In genomic region chr16:5428932-5429331, GRCh38 we compare ENCODE assay signal across 21 cellular contexts.
DNase-seq lines count a peak whose midpoint lies in the region; ATAC-seq, FAIRE-seq and TF ChIP-seq lines count a peak whose summit lies in the region.
"Had no signal": no experiment of that assay in that cellular context is flagged by ENCODE, and none has a peak within 500 bp of the region (broad histone marks: within the 10 kb centered on the region; RNA-seq: fewer than 3 reads in every experiment).

No MANE protein-coding gene starts in this region.

- DNase-seq in H54 (ENCODE audit: insufficient read length, low spot score) (peak; percentile 11), NCI-H226 (peak; percentile 73), endothelial cell (ENCODE audit: low spot score) (peak; percentile 52), smooth muscle cell (lab: John Stamatoyannopoulos, UW; ENCODE audit: unreplicated experiment) (no peak), GM13977 (ENCODE audit: low spot score) (no peak), EL (no peak), Right ventricle myocardium inferior (ENCODE audit: missing footprints) (no peak)
- DNase-seq: activated CD4-positive, alpha-beta T cell treated with anti-CD3 and anti-CD28 coated beads, Interleukin-2, amount 50 U/mL, for 4 hours; activated T-cell treated with anti-CD3 and anti-CD28 coated beads, Interleukin-2, amount 50 U/mL, for 1 hour; AML-193; body of pancreas; DMS 273 treated with DMSO at 0.1 percent for 48 hours; IMR-90; naive thymus-derived CD4-positive, alpha-beta T cell; NCI-H2029 treated with DMSO at 0.1 percent for 48 hours; NCI-H510A treated with DMSO at 0.1 percent for 48 hours; small intestine had no signal

- no peak for FAIRE-seq in H54 (lab: Jason Lieb, UNC)
- FAIRE-seq: frontal cortex, small intestine had no signal

- H3K79me2 ChIP-seq in smooth muscle cell (ENCODE audit: low read depth), result no peaks in the 10 kb centered on the region

- TF ChIP-seq CTCF in endothelial cell (IDR thresholded peaks at IDR 0.05; ENCODE audit: unreplicated experiment) (peak; percentile 15), smooth muscle cell (IDR thresholded peaks at IDR 0.05; ENCODE audit: borderline replicate concordance, insufficient read depth, poor library complexity, severe bottlenecking) (peak; percentile 15), GM13977 (IDR thresholded peaks at IDR 0.05; ENCODE audit: extremely low read depth, insufficient read depth, missing control alignments) (no peak)

- H3K27ac Mint-ChIP-seq in endothelial cell (ENCODE audit: unreplicated experiment), result no peak overlapping the region
- H3K27ac Mint-ChIP-seq: activated naive CD4-positive, alpha-beta T cell treated with anti-CD3 and anti-CD28 coated beads, Interleukin-2, amount 50 U/mL, for 72 hours; naive thymus-derived CD4-positive, alpha-beta T cell had no signal

- no peaks in the 10 kb centered on the region for H3K9me3 Mint-ChIP-seq in endothelial cell (ENCODE audit: unreplicated experiment)
- H3K9me3 Mint-ChIP-seq: activated naive CD4-positive, alpha-beta T cell treated with anti-CD3 and anti-CD28 coated beads, Interleukin-2, amount 50 U/mL, for 72 hours; naive thymus-derived CD4-positive, alpha-beta T cell had no signal

- H3K36me3 Mint-ChIP-seq in endothelial cell (ENCODE audit: low read depth, unreplicated experiment), result no peaks in the 10 kb centered on the region
- H3K36me3 Mint-ChIP-seq: activated naive CD4-positive, alpha-beta T cell treated with anti-CD3 and anti-CD28 coated beads, Interleukin-2, amount 50 U/mL, for 72 hours; naive thymus-derived CD4-positive, alpha-beta T cell had no signal

- H3F3A ChIP-seq in smooth muscle cell (ENCODE audit: low read depth), result no peaks in the 10 kb centered on the region

- in situ Hi-C loops in GM13977 (cut with MboI; ENCODE audit: low pct_unique_long_range_greater_than_20kb, low sequenced_read_pairs, unreplicated experiment), result no loop called here

- no peak for ATAC-seq in Right ventricle myocardium inferior
- ATAC-seq: activated naive CD4-positive, alpha-beta T cell treated with anti-CD3 and anti-CD28 coated beads, Interleukin-2, amount 50 U/mL, for 72 hours; body of pancreas; naive thymus-derived CD4-positive, alpha-beta T cell had no signal

- H3K27me3 ChIP-seq in smooth muscle cell (ENCODE audit: low read depth), result no peaks in the 10 kb centered on the region
- H3K27me3 ChIP-seq: body of pancreas, suprapubic skin had no signal

- H3K9me3 ChIP-seq in smooth muscle cell (replicated peaks; ENCODE audit: low read depth), result no peaks in the 10 kb centered on the region
- H3K9me3 ChIP-seq: body of pancreas, suprapubic skin had no signal

- no peaks in the 10 kb centered on the region for H4K20me1 ChIP-seq in smooth muscle cell (ENCODE audit: low read depth)

- intact Hi-C loops in Right ventricle myocardium inferior (cut with DNase I), result no loop called here

- peaks cover 10% of the 10 kb centered on the region for H3K27me3 Mint-ChIP-seq in endothelial cell (ENCODE audit: unreplicated experiment)

- no peak overlapping the region for H3K4me2 ChIP-seq in smooth muscle cell

- no peak overlapping the region for H3K4me3 ChIP-seq in smooth muscle cell
- H3K4me3 ChIP-seq: body of pancreas, coronary artery, suprapubic skin had no signal

- TF ChIP-seq POLR2A in H54 (IDR thresholded peaks at IDR 0.05; ENCODE audit: low read depth, low read length), result no peak

- H3K4me1 Mint-ChIP-seq in endothelial cell (ENCODE audit: unreplicated experiment), result peaks cover 15% of the 10 kb centered on the region

- H3K36me3 ChIP-seq in smooth muscle cell (ENCODE audit: low read depth), result no peaks in the 10 kb centered on the region
- H3K36me3 ChIP-seq: suprapubic skin had no signal

- H3K9ac ChIP-seq in smooth muscle cell (ENCODE audit: low read depth), result no peak overlapping the region

- WGBS in smooth muscle cell (ENCODE audit: low lambda C conversion rate), result 27% methylated on average over 7 of the region's 7 CpGs

- H3K27ac ChIP-seq in smooth muscle cell (ENCODE audit: low read depth), result no peak overlapping the region
- H3K27ac ChIP-seq: body of pancreas, coronary artery, suprapubic skin had no signal

- H2AFZ ChIP-seq in smooth muscle cell (ENCODE audit: low read depth), result no peak overlapping the region

- H3K4me1 ChIP-seq in smooth muscle cell (ENCODE audit: low read depth), result no peaks in the 10 kb centered on the region
- H3K4me1 ChIP-seq: body of pancreas, suprapubic skin had no signal

- no peak overlapping the region for H3K4me3 Mint-ChIP-seq in endothelial cell (ENCODE audit: unreplicated experiment)
- H3K4me3 Mint-ChIP-seq: naive thymus-derived CD4-positive, alpha-beta T cell had no signal

Comparison
In these comparisons a context has a peak if more than half of its experiments do, and no peak if none do; other contexts are left out.
1. DNase-seq: peak in H54 (single experiment), NCI-H226 (single experiment) and endothelial cell (single experiment); none in smooth muscle cell (single experiment), GM13977 (single experiment), EL (single experiment) and Right ventricle myocardium inferior (single experiment).